ENCODE assay signal across 1 cellular context in the genomic region with DNA sequence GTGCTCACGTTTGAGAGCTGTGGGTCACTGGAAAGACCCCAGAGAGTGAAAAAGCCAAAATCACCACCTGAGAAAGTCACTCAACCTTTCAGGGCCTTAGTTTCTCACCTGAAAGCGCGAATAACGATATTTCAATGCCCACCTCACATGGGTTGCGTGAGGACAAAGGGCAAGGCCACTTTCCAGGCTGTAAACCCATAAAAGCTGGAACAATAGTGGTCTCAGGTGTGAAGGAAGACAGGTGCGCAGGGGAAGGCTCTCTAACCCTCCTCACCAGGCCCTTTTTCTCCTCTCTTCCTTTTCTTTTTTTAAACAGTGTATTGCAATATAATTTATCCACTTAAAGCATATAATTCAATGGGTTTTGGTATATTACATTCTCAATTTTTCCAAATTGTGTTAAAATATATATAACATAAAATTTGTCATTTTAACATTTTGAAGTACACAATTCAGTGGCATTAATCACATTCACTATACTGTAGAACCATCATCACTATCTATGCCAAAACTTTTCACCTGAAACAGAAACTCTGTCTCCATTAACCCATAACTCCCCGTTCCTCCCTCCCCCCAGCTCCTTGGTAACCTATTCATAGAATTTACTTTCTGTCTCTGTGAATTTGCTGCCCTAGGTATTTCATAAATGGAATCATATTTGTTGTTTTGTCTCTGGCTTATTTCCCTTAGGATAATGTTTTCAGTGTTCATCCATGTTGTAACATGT.
TF ChIP-seq lines count a peak whose summit lies in the region.

No MANE protein-coding gene starts in this region.

TF ChIP-seq in H1, 55 proteins besides CTCF, POLR2A, EP300 and RAD21 (continued from another document):
- TF ChIP-seq CHD1 (IDR thresholded peaks at IDR 0.05; ENCODE audit: low read depth, low read length), result no peak
